ENCODE assay signal across 10 cellular contexts in genomic region chr7:117837841-117838240, GRCh38. TPM values are rescaled to one million over a fixed set of nuclear protein-coding genes. Genes with fewer than 3 reads are reported as not detected.
A peak's percentile ranks its signal among the peaks of the same experiment; 100 is the strongest.
DNase-seq lines count a peak whose midpoint lies in the region; ATAC-seq and TF ChIP-seq lines count a peak whose summit lies in the region.
"Had no signal": no experiment of that assay in that cellular context is flagged by ENCODE, and none has a peak within 500 bp of the region (broad histone marks: within the 10 kb centered on the region; RNA-seq: fewer than 3 reads in every experiment).

No MANE protein-coding gene starts in this region.

- no peaks in the 10 kb centered on the region for H4K20me1 ChIP-seq in hepatocyte (ENCODE audit: insufficient read depth, poor library complexity, severe bottlenecking)

- BruUV-seq in A673 (replicated peaks; lab: Mats Ljungman, UMichigan), result no TSS peak

- ATAC-seq in GM18909 (IDR thresholded peaks at IDR 0.05; ENCODE audit: poor library complexity, unreplicated experiment) (peak; percentile 98), HG02571 (IDR thresholded peaks at IDR 0.05; ENCODE audit: unreplicated experiment) (peak; percentile 58), HG03378 (IDR thresholded peaks at IDR 0.05; ENCODE audit: unreplicated experiment) (peak; percentile 95)
- ATAC-seq: gastroesophageal sphincter had no signal

- intact Hi-C loops in A673 (cut with micrococcal nuclease; ENCODE audit: unreplicated experiment), result no loop called here

- H3K9me3 ChIP-seq in hepatocyte (ENCODE audit: low read depth) (no peaks in the 10 kb centered on the region), A673 (ENCODE audit: low read depth, low read length, poor library complexity, severe bottlenecking) (no peaks in the 10 kb centered on the region)
- H3K9me3 ChIP-seq: gastroesophageal sphincter had no signal

- H3K4me1 ChIP-seq in hepatocyte (ENCODE audit: insufficient read depth) (no peaks in the 10 kb centered on the region), A673 (ENCODE audit: insufficient read depth, low read length, poor library complexity, severe bottlenecking) (peaks cover 23% of the 10 kb centered on the region)

- CTCF ChIA-PET in A673 (lab: Charles Lee), result no interaction called here

- H3K4me3 ChIP-seq in hepatocyte, result no peak overlapping the region
- H3K4me3 ChIP-seq in A673 (ENCODE audit: low read depth, low read length, poor library complexity, severe bottlenecking), result no peak overlapping the region
- H3K4me3 ChIP-seq: gastroesophageal sphincter had no signal

- no peak overlapping the region for H3K27ac ChIP-seq in hepatocyte
- no peak overlapping the region for H3K27ac ChIP-seq in A673 (ENCODE audit: low read depth, low read length, poor library complexity, severe bottlenecking)
- H3K27ac ChIP-seq: gastroesophageal sphincter had no signal

- POLR2A ChIA-PET in A673 (lab: Charles Lee; ENCODE audit: low non-redundant PET), result no interaction called here

- H3K27me3 ChIP-seq in hepatocyte, result no peaks in the 10 kb centered on the region
- no peaks in the 10 kb centered on the region for H3K27me3 ChIP-seq in A673 (replicated peaks; ENCODE audit: insufficient read depth, low read depth, low read length, poor library complexity)
- H3K27me3 ChIP-seq: gastroesophageal sphincter had no signal

- no peaks in the 10 kb centered on the region for H3K79me2 ChIP-seq in hepatocyte

- H3K36me3 ChIP-seq in hepatocyte (replicated peaks; ENCODE audit: insufficient read depth, low read depth), result no peaks in the 10 kb centered on the region
- no peaks in the 10 kb centered on the region for H3K36me3 ChIP-seq in A673 (ENCODE audit: insufficient read depth, low read length, poor library complexity, severe bottlenecking)
- H3K36me3 ChIP-seq: gastroesophageal sphincter had no signal

- no peaks in the 10 kb centered on the region for H3K9me2 ChIP-seq in hepatocyte (replicated peaks; ENCODE audit: insufficient read depth)

- DNase-seq in hepatocyte (ENCODE audit: low spot score) (peak; percentile 25), NCI-H2227 (lab: John Stamatoyannopoulos, UW; ENCODE audit: unreplicated experiment) (no peak), T-helper 9 cell (no peak), cerebellum (ENCODE audit: low spot score) (no peak), A673 (ENCODE audit: low spot score) (no peak)

- H2AFZ ChIP-seq in hepatocyte, result no peak overlapping the region

- WGBS in hepatocyte (ENCODE audit: low lambda C conversion rate, missing lambda C conversion rate), result 96% methylated on average over 1 of the region's 1 CpG

- H3K4me2 ChIP-seq in hepatocyte, result no peak overlapping the region

- TF ChIP-seq CTCF in hepatocyte (IDR thresholded peaks at IDR 0.05; ENCODE audit: poor library complexity) (no peak), A673 (conservative IDR thresholded peaks at IDR 0.05; ENCODE audit: low read depth, low read length) (no peak)

RNA-seq across cellular contexts. Expression of gene CTTNBP2, which starts 35.4 kb away (rescaled TPM):
- 10.9 and 14.5 TPM in 2 replicates for total RNA-seq in hepatocyte
- polyA plus RNA-seq in hepatocyte, result 7.9 and 9.1 TPM in 2 replicates
- total RNA-seq in cerebellum, result 63.5 TPM
- total RNA-seq in A673 (2021), result 21.8 and 26.3 TPM in 2 replicates
- total RNA-seq: lung microvascular endothelial cell had no signal
